9 cellular contexts compared by ENCODE assay signal in genomic region chr2:96556441-96557330, GRCh38. TPM values are rescaled to one million over a fixed set of nuclear protein-coding genes. Genes with fewer than 3 reads are reported as not detected.
DNase-seq lines count a peak whose midpoint lies in the region; ATAC-seq, FAIRE-seq and TF ChIP-seq lines count a peak whose summit lies in the region.
"Had no signal": no experiment of that assay in that cellular context is flagged by ENCODE, and none has a peak within 500 bp of the region (broad histone marks: within the 10 kb centered on the region; RNA-seq: fewer than 3 reads in every experiment).

No MANE protein-coding gene starts in this region.

- no peak overlapping the region for H2BK12ac ChIP-seq in trophoblast cell (ENCODE audit: low read length)

- peak; percentile 73 for FAIRE-seq in astrocyte (lab: Jason Lieb, UNC)

- H4K8ac ChIP-seq in trophoblast cell (ENCODE audit: low read depth, low read length) = no peak overlapping the region

- no peak overlapping the region for H2AK5ac ChIP-seq in trophoblast cell (ENCODE audit: low read length)

- ATAC-seq in HG03342 (IDR thresholded peaks at IDR 0.05; ENCODE audit: unreplicated experiment) (no peak), GM21360 (IDR thresholded peaks at IDR 0.05; ENCODE audit: unreplicated experiment) (no peak)

- H3K36me3 ChIP-seq in CD8-positive, alpha-beta memory T cell (ENCODE audit: insufficient read depth, low read length) = no peaks in the 10 kb centered on the region
- H3K36me3 ChIP-seq in astrocyte (ENCODE audit: insufficient read depth, low read length) (no peaks in the 10 kb centered on the region), trophoblast cell (ENCODE audit: control insufficient read depth in 1 of 2, insufficient read depth in 2 of 2, low read length in 2 of 2) (no peaks in the 10 kb centered on the region)

- CTCF ChIA-PET in CD8-positive, alpha-beta memory T cell (lab: Charles Lee) = interaction anchor here (1.0 to 5.0 kb wide), 3 partner anchors 17 to 47 kb away, joined by 3 to 71 read pairs (median 4); partner anchors contain the start of gene ARID5A

- no peak overlapping the region for H3K4ac ChIP-seq in trophoblast cell (ENCODE audit: low read depth, low read length)

- POLR2A ChIA-PET in CD8-positive, alpha-beta memory T cell (lab: Charles Lee) = no interaction called here

- H3K79me2 ChIP-seq in astrocyte (ENCODE audit: insufficient read depth, low read length) (no peaks in the 10 kb centered on the region), trophoblast cell (ENCODE audit: control insufficient read depth, insufficient read depth, low read length, poor library complexity) (no peaks in the 10 kb centered on the region)

- H2BK5ac ChIP-seq in trophoblast cell (ENCODE audit: low read depth, low read length, poor library complexity) = peak overlapping the region; percentile 26

- H3K27ac Mint-ChIP-seq in CD8-positive, alpha-beta memory T cell = peak overlapping the region in 5 of 8 donors; percentile 2 to 70 (median 51)
- peak overlapping the region; percentile 92 for H3K27ac Mint-ChIP-seq in astrocyte (ENCODE audit: unreplicated experiment)

- peak overlapping the region; percentile 27 for H2AFZ ChIP-seq in astrocyte (ENCODE audit: low read depth, low read length)
- no peak overlapping the region for H2AFZ ChIP-seq in trophoblast cell (ENCODE audit: insufficient read depth, low read length, poor library complexity)

- H3K4me2 ChIP-seq in astrocyte (ENCODE audit: low read length) (peak overlapping the region; percentile 13), trophoblast cell (ENCODE audit: low read length) (peak overlapping the region; percentile 24)

- DNase-seq in CD8-positive, alpha-beta memory T cell = peak in 1 of 5 donors; percentile 65
- DNase-seq in NCI-H69 (lab: John Stamatoyannopoulos, UW) (peak; percentile 21), astrocyte (ENCODE audit: low read depth) (peak; percentile 91), trophoblast cell (peak; percentile 97 to 99), cardiac septum (ENCODE audit: low spot score) (no peak), cerebellar nuclear complex (lab: John Stamatoyannopoulos, UW) (no peak)
- DNase-seq: T-helper 9 cell had no signal

- H3K4me3 ChIP-seq in CD8-positive, alpha-beta memory T cell (ENCODE audit: low read length) = no peak overlapping the region
- H3K4me3 ChIP-seq in astrocyte (ENCODE audit: insufficient read depth, low read depth, low read length) (no peak overlapping the region), trophoblast cell (ENCODE audit: low read depth, low read length) (no peak overlapping the region)

- no CpG with 5 or more reads among the region's 16 CpGs for WGBS in trophoblast cell (ENCODE audit: extremely low coverage, insufficient coverage, insufficient read length)

- no peak overlapping the region for H3K27ac ChIP-seq in CD8-positive, alpha-beta memory T cell (ENCODE audit: low read depth, low read length)
- H3K27ac ChIP-seq in astrocyte (ENCODE audit: low read depth, low read length) (peak overlapping the region; percentile 66), trophoblast cell (ENCODE audit: low read depth, low read length) (no peak overlapping the region)

- H3K9me3 ChIP-seq in CD8-positive, alpha-beta memory T cell (ENCODE audit: low read length) = no peaks in the 10 kb centered on the region
- H3K9me3 ChIP-seq in astrocyte (ENCODE audit: insufficient read depth, low read depth, low read length) (no peaks in the 10 kb centered on the region), trophoblast cell (ENCODE audit: insufficient read depth, low read depth, low read length) (no peaks in the 10 kb centered on the region)

- H3K27me3 Mint-ChIP-seq in CD8-positive, alpha-beta memory T cell = no peaks in the 10 kb centered on the region
- H3K27me3 Mint-ChIP-seq in astrocyte (ENCODE audit: low read depth, unreplicated experiment) = peaks cover 4% of the 10 kb centered on the region

- H3K14ac ChIP-seq in trophoblast cell (ENCODE audit: low read length) = no peak overlapping the region

- no peaks in the 10 kb centered on the region for H4K20me1 ChIP-seq in astrocyte (ENCODE audit: insufficient read depth, low read length)

- peaks cover 12% of the 10 kb centered on the region for H3K4me1 ChIP-seq in CD8-positive, alpha-beta memory T cell (ENCODE audit: insufficient read depth, low read length)
- H3K4me1 ChIP-seq in astrocyte (ENCODE audit: insufficient read depth, low read length) (peaks cover 11% of the 10 kb centered on the region), trophoblast cell (ENCODE audit: control insufficient read depth in 1 of 2, insufficient read depth in 2 of 2, low read length in 2 of 2) (peaks cover 5 to 6% of the 10 kb centered on the region in 2 experiments)

- no peak overlapping the region for H4K12ac ChIP-seq in trophoblast cell (ENCODE audit: low read depth, low read length)

- H3K9ac ChIP-seq in astrocyte (ENCODE audit: low read length) = peak overlapping the region; percentile 60
- H3K9ac ChIP-seq in trophoblast cell (ENCODE audit: low read length) = no peak overlapping the region

- peaks cover 0 to 16% (median 2%) of the 10 kb centered on the region in 3 donors for H3K36me3 Mint-ChIP-seq in CD8-positive, alpha-beta memory T cell
- H3K36me3 Mint-ChIP-seq in astrocyte (ENCODE audit: low read depth, unreplicated experiment) = peaks cover 14% of the 10 kb centered on the region

- H3K4me1 Mint-ChIP-seq in CD8-positive, alpha-beta memory T cell = peaks cover 15 to 37% (median 19%) of the 10 kb centered on the region in 3 donors
- peaks cover 11% of the 10 kb centered on the region for H3K4me1 Mint-ChIP-seq in astrocyte (ENCODE audit: low read depth, unreplicated experiment)

- H4K91ac ChIP-seq in trophoblast cell (ENCODE audit: low read depth, low read length) = no peak overlapping the region

- H2BK120ac ChIP-seq in trophoblast cell (ENCODE audit: insufficient read depth, low read length, poor library complexity) = no peak overlapping the region

- no peak overlapping the region for H3K23ac ChIP-seq in trophoblast cell (ENCODE audit: low read length)

- H3K9me3 Mint-ChIP-seq in CD8-positive, alpha-beta memory T cell = no peaks in the 10 kb centered on the region
- peaks cover 14% of the 10 kb centered on the region for H3K9me3 Mint-ChIP-seq in astrocyte (ENCODE audit: unreplicated experiment)

- no peak overlapping the region for H3K18ac ChIP-seq in trophoblast cell (ENCODE audit: low read length)

- no peaks in the 10 kb centered on the region for H3K27me3 ChIP-seq in CD8-positive, alpha-beta memory T cell (ENCODE audit: insufficient read depth, low read length, poor library complexity, severe bottlenecking)
- H3K27me3 ChIP-seq in astrocyte (ENCODE audit: insufficient read depth, low read length) = no peaks in the 10 kb centered on the region
- H3K27me3 ChIP-seq in trophoblast cell (ENCODE audit: insufficient read depth, low read length) = no peaks in the 10 kb centered on the region

- TF ChIP-seq CTCF in astrocyte (IDR thresholded peaks at IDR 0.05; ENCODE audit: insufficient read depth, low read depth, low read length) = no peak

- H3K79me1 ChIP-seq in trophoblast cell (ENCODE audit: low read length) = no peaks in the 10 kb centered on the region

- intact Hi-C loops in cardiac septum (cut with DNase I) = loop anchor here (10.0 kb wide), 1 partner anchor 398 kb away; no protein-coding TSS in a partner anchor

- H3K4me3 Mint-ChIP-seq in CD8-positive, alpha-beta memory T cell = no peak overlapping the region
- peak overlapping the region; percentile 16 for H3K4me3 Mint-ChIP-seq in astrocyte (ENCODE audit: unreplicated experiment)

RNA-seq across cellular contexts. Expression of gene ARID5A, which starts 20.1 kb away (rescaled TPM):
- 100 to 1,000 TPM; 146 to 147 TPM for total RNA-seq in CD8-positive, alpha-beta memory T cell
- 84.0 TPM for polyA plus RNA-seq in CD8-positive, alpha-beta memory T cell
- total RNA-seq in astrocyte (11.3 and 11.8 TPM in 2 replicates), cardiac septum (79.4 TPM)
- 1.3 and 1.4 TPM in 2 replicates for polyA plus RNA-seq in trophoblast cell (2013)

RNA-seq across cellular contexts. Expression of gene NEURL3, which starts 51.5 kb away (rescaled TPM):
- under 1 TPM in 1 of 2 experiments, not detected in 1; 0.22 TPM for total RNA-seq in CD8-positive, alpha-beta memory T cell
- not detected for polyA plus RNA-seq in CD8-positive, alpha-beta memory T cell
- total RNA-seq in astrocyte (0.34 and 0.38 TPM in 2 replicates), cardiac septum (not detected)
- 0.47 and 0.51 TPM in 2 replicates for polyA plus RNA-seq in trophoblast cell (2013)

Comparison
In these comparisons a context has a peak if more than half of its experiments do, and no peak if none do; other contexts are left out.
1. DNase-seq: peak in NCI-H69 (single experiment), astrocyte (single experiment) and trophoblast cell (2 of 2); none in cardiac septum (single experiment) and cerebellar nuclear complex (0 of 2).